30 cellular contexts compared by ENCODE assay signal in genomic region chr4:26183017-26183416, GRCh38.
DNase-seq lines count a peak whose midpoint lies in the region; ATAC-seq, FAIRE-seq and TF ChIP-seq lines count a peak whose summit lies in the region.
"Had no signal": no experiment of that assay in that cellular context is flagged by ENCODE, and none has a peak within 500 bp of the region (broad histone marks: within the 10 kb centered on the region; RNA-seq: fewer than 3 reads in every experiment).

No MANE protein-coding gene starts in this region.

- no peaks in the 10 kb centered on the region for H3K36me3 ChIP-seq in RWPE2 (ENCODE audit: low read depth)
- no peaks in the 10 kb centered on the region for H3K36me3 ChIP-seq in kidney (ENCODE audit: control insufficient read depth in 1 of 2, insufficient read depth in 2 of 2, low read length in 2 of 2)
- H3K36me3 ChIP-seq: neutrophil, SJCRH30, thyroid gland, WERI-Rb-1 had no signal

- ATAC-seq in RWPE2 (ENCODE audit: low read depth): peak; percentile 85
- ATAC-seq: CD8-positive, alpha-beta T cell; GM12878; GM23338 had no signal

- intact Hi-C loops in kidney (cut with DNase I): no loop called here

- H3K27me3 ChIP-seq in RWPE2 (ENCODE audit: insufficient read depth, poor library complexity, severe bottlenecking): no peaks in the 10 kb centered on the region
- H3K27me3 ChIP-seq: neutrophil, SJCRH30, thyroid gland had no signal

- peaks cover 2% of the 10 kb centered on the region for H3K36me3 Mint-ChIP-seq in T-helper 2 cell treated with Interferon-gamma antibody and Interleukin-4, amounts not matched to agents 5 μg/mL and 100 μg/mL, for 36 hours (ENCODE audit: low read depth)
- H3K36me3 Mint-ChIP-seq: CD8-positive, alpha-beta T cell had no signal

- no peak overlapping the region for H3K27ac Mint-ChIP-seq in T-helper 2 cell treated with Interferon-gamma antibody and Interleukin-4, amounts not matched to agents 5 μg/mL and 100 μg/mL, for 36 hours
- H3K27ac Mint-ChIP-seq: CD8-positive, alpha-beta T cell; dendritic cell treated with granulocyte-macrophage colony-stimulating factor and Interleukin-4, amounts not matched to agents 40 ng/mL and 50 ng/mL, for 4 days; GM23338 had no signal

- H3K4me1 ChIP-seq in RWPE2 (ENCODE audit: insufficient read depth, poor library complexity, severe bottlenecking): no peaks in the 10 kb centered on the region
- no peaks in the 10 kb centered on the region for H3K4me1 ChIP-seq in kidney (ENCODE audit: control insufficient read depth in 1 of 2, insufficient read depth in 1 of 2, low read depth in 1 of 2, low read length in 2 of 2)
- H3K4me1 ChIP-seq: thyroid gland had no signal

- H3K27me3 Mint-ChIP-seq in T-helper 2 cell treated with Interferon-gamma antibody and Interleukin-4, amounts not matched to agents 5 μg/mL and 100 μg/mL, for 36 hours (ENCODE audit: low read depth): no peaks in the 10 kb centered on the region

- H3K27ac ChIP-seq in RWPE2 (ENCODE audit: poor library complexity, severe bottlenecking) (no peak overlapping the region), kidney (ENCODE audit: low read depth in 2 of 2, low read length in 2 of 2) (no peak overlapping the region)
- H3K27ac ChIP-seq: neutrophil, PC-9, SJCRH30, thyroid gland, WERI-Rb-1 had no signal

- no peaks in the 10 kb centered on the region for H3K9me3 Mint-ChIP-seq in T-helper 2 cell treated with Interferon-gamma antibody and Interleukin-4, amounts not matched to agents 5 μg/mL and 100 μg/mL, for 36 hours
- H3K9me3 Mint-ChIP-seq: CD8-positive, alpha-beta T cell; GM23338 had no signal

- TF ChIP-seq CTCF in RWPE2 (IDR thresholded peaks at IDR 0.05; ENCODE audit: poor library complexity, severe bottlenecking): no peak
- no peak for TF ChIP-seq CTCF in epithelial cell of esophagus (IDR thresholded peaks at IDR 0.05; ENCODE audit: insufficient read depth, low read depth, low read length, missing control alignments)
- no peak for TF ChIP-seq CTCF in kidney (IDR thresholded peaks at IDR 0.05; ENCODE audit: borderline replicate concordance, extremely low read depth, insufficient read depth)

- no peak for DNase-seq in GM12892 (ENCODE audit: insufficient read length)
- no peak for DNase-seq in RWPE2 (ENCODE audit: low spot score)
- peak; percentile 58 for DNase-seq in epithelial cell of esophagus (ENCODE audit: low read depth)
- DNase-seq in renal cortical epithelial cell (ENCODE audit: low read depth): peak; percentile 44
- DNase-seq in DMS 273 treated with DMSO at 0.1 percent for 48 hours (lab: John Stamatoyannopoulos, UW): no peak
- no peak for DNase-seq in T-helper 2 cell treated with Interferon-gamma antibody and Interleukin-4, amounts not matched to agents 5 μg/mL and 100 μg/mL, for 36 hours (ENCODE audit: low spot score)
- no peak for DNase-seq in kidney
- DNase-seq in SW480 (ENCODE audit: low spot score): no peak
- DNase-seq: activated CD4-positive, alpha-beta T cell treated with anti-CD3 and anti-CD28 coated beads, Interleukin-2, amount 50 U/mL, for 1 hour; activated gamma-delta T cell; CD8-positive, alpha-beta T cell; DMS53; NCI-H1105; NCI-H2029; NCI-H345; PC-9; SJCRH30; stimulated activated CD4-positive, alpha-beta T cell treated with anti-CD3 and anti-CD28 coated beads, Interleukin-2, amount 100 ng/mL, for 48 hours; stimulated activated naive CD4-positive, alpha-beta T cell treated with Interleukin-2 at 50 U/mL for 16 hours; T-helper 2 cell; thyroid gland; WERI-Rb-1 had no signal

- H3K4me3 ChIP-seq in RWPE2 (ENCODE audit: severe bottlenecking) (no peak overlapping the region), epithelial cell of esophagus (ENCODE audit: low read length) (no peak overlapping the region), kidney (ENCODE audit: low read length in 2 of 2) (no peak overlapping the region)
- H3K4me3 ChIP-seq: GM12878, GM23338, lung, PC-9, SJCRH30, thyroid gland had no signal

- H3K4me1 Mint-ChIP-seq in T-helper 2 cell treated with Interferon-gamma antibody and Interleukin-4, amounts not matched to agents 5 μg/mL and 100 μg/mL, for 36 hours (ENCODE audit: low read depth): peaks cover 7% of the 10 kb centered on the region
- H3K4me1 Mint-ChIP-seq: GM23338 had no signal

- no peak for TF ChIP-seq POLR2A in GM12892 (IDR thresholded peaks at IDR 0.05; ENCODE audit: low read depth, low read length)

- H3K9ac ChIP-seq in kidney (ENCODE audit: low read length in 2 of 2): no peak overlapping the region

- FAIRE-seq in GM12892 (lab: Jason Lieb, UNC) (peak; percentile 51), kidney (lab: Jason Lieb, UNC) (no peak)
- FAIRE-seq: endothelial cell of umbilical vein, GM12878, GM19239, keratinocyte had no signal

- H3K9me3 ChIP-seq in RWPE2 (ENCODE audit: severe bottlenecking) (no peaks in the 10 kb centered on the region), kidney (ENCODE audit: control insufficient read depth in 1 of 2, low read length in 2 of 2) (no peaks in the 10 kb centered on the region)
- H3K9me3 ChIP-seq: neutrophil, thyroid gland had no signal

- H3K4me3 Mint-ChIP-seq in T-helper 2 cell treated with Interferon-gamma antibody and Interleukin-4, amounts not matched to agents 5 μg/mL and 100 μg/mL, for 36 hours: no peak overlapping the region
- H3K4me3 Mint-ChIP-seq: CD8-positive, alpha-beta T cell; dendritic cell treated with granulocyte-macrophage colony-stimulating factor and Interleukin-4, amounts not matched to agents 40 ng/mL and 50 ng/mL, for 4 days; GM23338 had no signal

Comparison
In these comparisons a context has a peak if more than half of its experiments do, and no peak if none do; other contexts are left out.
1. DNase-seq: peak in epithelial cell of esophagus (single experiment) and renal cortical epithelial cell (single experiment); none in GM12892 (single experiment), RWPE2 (single experiment), DMS 273 treated with DMSO at 0.1 percent for 48 hours (single experiment), T-helper 2 cell treated with Interferon-gamma antibody and Interleukin-4, amounts not matched to agents 5 μg/mL and 100 μg/mL, for 36 hours (single experiment), kidney (single experiment) and SW480 (single experiment).